ENCODE assay signal across 10 cellular contexts in genomic region chrX:83469551-83469950, GRCh38. TPM values are rescaled to one million over a fixed set of nuclear protein-coding genes. Genes with fewer than 3 reads are reported as not detected.
DNase-seq lines count a peak whose midpoint lies in the region; ATAC-seq and TF ChIP-seq lines count a peak whose summit lies in the region.
"Had no signal": no experiment of that assay in that cellular context is flagged by ENCODE, and none has a peak within 500 bp of the region (broad histone marks: within the 10 kb centered on the region; RNA-seq: fewer than 3 reads in every experiment).

No MANE protein-coding gene starts in this region.

- TF ChIP-seq CTCF in GM20000 (IDR thresholded peaks at IDR 0.05; ENCODE audit: extremely low read depth, missing control alignments) (peak; percentile 4), VCaP (conservative IDR thresholded peaks at IDR 0.05) (peak; percentile 80), mesothelial cell of epicardium (IDR thresholded peaks at IDR 0.05; ENCODE audit: unreplicated experiment) (peak; percentile 20)

- no peak overlapping the region for H3K27ac Mint-ChIP-seq in mesothelial cell of epicardium
- H3K27ac Mint-ChIP-seq: CD4-positive, CD25-positive, alpha-beta regulatory T cell had no signal

- H3K9me3 Mint-ChIP-seq in mesothelial cell of epicardium: peaks cover 35% of the 10 kb centered on the region

- H3K27me3 Mint-ChIP-seq in mesothelial cell of epicardium (ENCODE audit: low read depth): no peaks in the 10 kb centered on the region
- H3K27me3 Mint-ChIP-seq: CD4-positive, CD25-positive, alpha-beta regulatory T cell had no signal

- H3K4me3 Mint-ChIP-seq in mesothelial cell of epicardium: no peak overlapping the region
- H3K4me3 Mint-ChIP-seq: CD4-positive, CD25-positive, alpha-beta regulatory T cell had no signal

- no peaks in the 10 kb centered on the region for H3K4me1 Mint-ChIP-seq in mesothelial cell of epicardium
- H3K4me1 Mint-ChIP-seq: CD4-positive, CD25-positive, alpha-beta regulatory T cell had no signal

- H3K36me3 Mint-ChIP-seq in mesothelial cell of epicardium: no peaks in the 10 kb centered on the region
- H3K36me3 Mint-ChIP-seq: CD4-positive, CD25-positive, alpha-beta regulatory T cell had no signal

- ATAC-seq in esophagus mucosa (no peak), GM21390 (IDR thresholded peaks at IDR 0.05; ENCODE audit: unreplicated experiment) (no peak)

- DNase-seq in NCI-H524 (lab: John Stamatoyannopoulos, UW): peak; percentile 1 to 9
- no peak for DNase-seq in NCI-H524 treated with DMSO at 0.1 percent for 48 hours (lab: John Stamatoyannopoulos, UW)
- DNase-seq in GM20000 (ENCODE audit: low spot score): peak; percentile 9
- peak; percentile 49 for DNase-seq in HT-29 (ENCODE audit: low spot score)
- no peak for DNase-seq in mesothelial cell of epicardium (ENCODE audit: low spot score in 2 of 2, unreplicated experiment in 2 of 2)

- no peak overlapping the region for H3K27ac ChIP-seq in VCaP

RNA-seq across cellular contexts. Expression of gene POU3F4, which starts 38.5 kb away (rescaled TPM):
- not detected in 2 replicates for total RNA-seq in HT-29 (2014; rRNA removed; shearing (Covaris generic))
- not detected in 3 replicates for total RNA-seq in mesothelial cell of epicardium
- not detected for total RNA-seq in esophagus mucosa
- total RNA-seq: CD4-positive, CD25-positive, alpha-beta regulatory T cell; mononuclear cell had no signal

Comparison
In these comparisons a context has a peak if more than half of its experiments do, and no peak if none do; other contexts are left out.
1. DNase-seq: peak in NCI-H524 (2 of 2), GM20000 (single experiment) and HT-29 (single experiment); none in NCI-H524 treated with DMSO at 0.1 percent for 48 hours (single experiment) and mesothelial cell of epicardium (0 of 2).
2. CTCF ChIP-seq: peak in every context shown above with its lines; median percentile 80 in VCaP; 20 in mesothelial cell of epicardium; 4 in GM20000.